In the genomic region with DNA sequence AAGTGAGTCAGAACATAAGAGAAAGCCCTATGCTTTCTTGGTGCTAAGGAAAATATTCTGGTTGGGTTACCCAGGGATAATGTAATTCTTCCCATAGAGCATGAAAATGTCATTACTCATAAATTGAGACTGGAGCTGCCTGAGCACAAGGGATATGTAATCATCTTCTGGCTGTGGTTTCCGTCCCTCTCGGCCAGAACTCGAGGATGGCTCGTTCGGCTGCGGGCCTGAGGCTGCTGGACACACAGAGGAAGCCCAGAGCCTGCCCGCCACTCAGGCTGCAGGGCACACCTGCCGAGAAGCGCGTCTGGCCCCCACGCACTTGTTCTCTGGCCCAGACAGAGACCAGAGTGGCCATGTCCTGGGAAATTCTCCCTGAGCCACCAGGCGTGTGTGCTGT, we compare ENCODE assay signal across 9 cellular contexts.
DNase-seq lines count a peak whose midpoint lies in the region; ATAC-seq, FAIRE-seq and TF ChIP-seq lines count a peak whose summit lies in the region.
"Had no signal": no experiment of that assay in that cellular context is flagged by ENCODE, and none has a peak within 500 bp of the region (broad histone marks: within the 10 kb centered on the region; RNA-seq: fewer than 3 reads in every experiment).

No MANE protein-coding gene starts in this region.

- H3K9ac ChIP-seq in kidney (ENCODE audit: low read length in 2 of 2) (peak overlapping the region in 1 of 2 donors; percentile 20), subcutaneous abdominal adipose tissue (ENCODE audit: low read length in 5 of 5) (peak overlapping the region; percentile 11 to 66 (median 54)), mesendoderm (ENCODE audit: low read length) (no peak overlapping the region)

- H3K18ac ChIP-seq in mesendoderm (ENCODE audit: low read length) = no peak overlapping the region

- H3K27me3 ChIP-seq in subcutaneous abdominal adipose tissue (ENCODE audit: control insufficient read depth in 5 of 5, insufficient read depth in 4 of 5, low read length in 5 of 5) (no peaks in the 10 kb centered on the region), mesendoderm (ENCODE audit: insufficient read depth, low read length, poor library complexity) (no peaks in the 10 kb centered on the region)
- H3K27me3 ChIP-seq in CD8-positive, alpha-beta T cell (ENCODE audit: insufficient read depth, low read length) = no peaks in the 10 kb centered on the region

- DNase-seq in HS-27A (ENCODE audit: low read depth) (peak; percentile 51), cardiac fibroblast (ENCODE audit: low read depth in 2 of 2) (peak; percentile 77 to 95), kidney (peak; percentile 81), NCI-H446 treated with DMSO at 0.1 percent for 48 hours (lab: John Stamatoyannopoulos, UW) (no peak), mesendoderm (no peak), HEK293T (ENCODE audit: extremely low spot score) (no peak)
- DNase-seq in CD8-positive, alpha-beta T cell = no peak
- DNase-seq: KG1 had no signal

- WGBS in mesendoderm (ENCODE audit: extremely low coverage, insufficient coverage, low lambda C conversion rate) = no CpG with 5 or more reads among the region's 12 CpGs

- H3K4me1 ChIP-seq in kidney (ENCODE audit: control insufficient read depth in 1 of 2, insufficient read depth in 1 of 2, low read depth in 1 of 2, low read length in 2 of 2) (peaks cover 31 to 36% of the 10 kb centered on the region in 2 donors), subcutaneous abdominal adipose tissue (ENCODE audit: control insufficient read depth in 5 of 5, insufficient read depth in 5 of 5, low read length in 5 of 5) (peaks cover 11 to 45% (median 42%) of the 10 kb centered on the region in 5 donors), mesendoderm (ENCODE audit: control insufficient read depth, low read depth, low read length) (peaks cover 2% of the 10 kb centered on the region)
- H3K4me1 ChIP-seq in CD8-positive, alpha-beta T cell (ENCODE audit: insufficient read depth, low read length) = no peaks in the 10 kb centered on the region

- ATAC-seq in CD8-positive, alpha-beta T cell = no peak

- POLR2A ChIA-PET in CD8-positive, alpha-beta T cell (lab: Charles Lee) = no interaction called here
- POLR2A ChIA-PET in HEK293T (lab: Yijun Ruan, JAX) = no interaction called here

- H3K4ac ChIP-seq in mesendoderm (ENCODE audit: low read depth, low read length) = no peak overlapping the region

- peak overlapping the region; percentile 10 to 78 for H3K27ac ChIP-seq in kidney (ENCODE audit: low read depth in 2 of 2, low read length in 2 of 2)
- H3K27ac ChIP-seq in subcutaneous abdominal adipose tissue (ENCODE audit: low read depth, low read length) = peak overlapping the region; percentile 96
- no peak overlapping the region for H3K27ac ChIP-seq in CD8-positive, alpha-beta T cell (ENCODE audit: low read depth, low read length)
- no peak overlapping the region for H3K27ac ChIP-seq in mesendoderm (ENCODE audit: low read depth, low read length)

- TF ChIP-seq CTCF in cardiac fibroblast (IDR thresholded peaks at IDR 0.05; ENCODE audit: low read depth, low read length) = no peak
- no peak for TF ChIP-seq CTCF in kidney (IDR thresholded peaks at IDR 0.05; ENCODE audit: borderline replicate concordance, extremely low read depth, insufficient read depth)
- TF ChIP-seq CTCF in CD8-positive, alpha-beta T cell (IDR thresholded peaks at IDR 0.05) = no peak

- H3K4me3 ChIP-seq in cardiac fibroblast (replicated peaks in 1 of 2; ENCODE audit: low read depth in 2 of 2, low read length in 2 of 2) (peak overlapping the region in 1 of 2 donors; percentile 28), kidney (ENCODE audit: low read length in 2 of 2) (no peak overlapping the region), subcutaneous abdominal adipose tissue (ENCODE audit: low read depth in 1 of 5, low read length in 5 of 5) (no peak overlapping the region), mesendoderm (ENCODE audit: low read length) (no peak overlapping the region)
- H3K4me3 ChIP-seq in CD8-positive, alpha-beta T cell (ENCODE audit: low read depth, low read length) = no peak overlapping the region

- no peak overlapping the region for H3K4me3 Mint-ChIP-seq in CD8-positive, alpha-beta T cell

- intact Hi-C loops in kidney (cut with DNase I) = no loop called here
- intact Hi-C loops in CD8-positive, alpha-beta T cell (cut with DNase I, micrococcal nuclease) = no loop called here

- FAIRE-seq in kidney (lab: Jason Lieb, UNC) = no peak

- H3K4me1 Mint-ChIP-seq in CD8-positive, alpha-beta T cell (ENCODE audit: low read depth) = no peaks in the 10 kb centered on the region

- no peak overlapping the region for H3K56ac ChIP-seq in mesendoderm (ENCODE audit: low read length)

- no peak overlapping the region for H2BK120ac ChIP-seq in mesendoderm (ENCODE audit: low read depth, low read length)

- no peaks in the 10 kb centered on the region for H3K36me3 ChIP-seq in kidney (ENCODE audit: control insufficient read depth in 1 of 2, insufficient read depth in 2 of 2, low read length in 2 of 2)
- no peaks in the 10 kb centered on the region for H3K36me3 ChIP-seq in subcutaneous abdominal adipose tissue (ENCODE audit: control insufficient read depth in 5 of 5, insufficient read depth in 5 of 5, low read length in 5 of 5)
- H3K36me3 ChIP-seq in CD8-positive, alpha-beta T cell (ENCODE audit: insufficient read depth, low read length) = no peaks in the 10 kb centered on the region
- no peaks in the 10 kb centered on the region for H3K36me3 ChIP-seq in mesendoderm (ENCODE audit: control insufficient read depth, insufficient read depth, low read length)

- no peaks in the 10 kb centered on the region for H3K79me2 ChIP-seq in mesendoderm (ENCODE audit: control insufficient read depth, insufficient read depth, low read length)

- H3K27me3 Mint-ChIP-seq in CD8-positive, alpha-beta T cell (ENCODE audit: low read depth) = peaks cover 8% of the 10 kb centered on the region

- H3K23ac ChIP-seq in mesendoderm (ENCODE audit: low read length) = no peak overlapping the region

- H4K8ac ChIP-seq in mesendoderm (ENCODE audit: low read depth, low read length) = no peak overlapping the region

- H2AK5ac ChIP-seq in mesendoderm (ENCODE audit: low read length) = no peak overlapping the region

- CTCF ChIA-PET in CD8-positive, alpha-beta T cell (lab: Charles Lee) = no interaction called here
- CTCF ChIA-PET in HEK293T (lab: Yijun Ruan, JAX) = no interaction called here

- no peak overlapping the region for H2BK5ac ChIP-seq in mesendoderm (ENCODE audit: low read length)

- H2BK15ac ChIP-seq in mesendoderm (replicated peaks; ENCODE audit: low read depth) = no peak overlapping the region

- H4K5ac ChIP-seq in mesendoderm (ENCODE audit: low read length) = no peak overlapping the region

- H3K36me3 Mint-ChIP-seq in CD8-positive, alpha-beta T cell = no peaks in the 10 kb centered on the region

- no peaks in the 10 kb centered on the region for H3K79me1 ChIP-seq in mesendoderm (ENCODE audit: low read length)

- no peak overlapping the region for H3K27ac Mint-ChIP-seq in CD8-positive, alpha-beta T cell

- H3K9me3 ChIP-seq in kidney (ENCODE audit: control insufficient read depth in 1 of 2, low read length in 2 of 2) = no peaks in the 10 kb centered on the region
- H3K9me3 ChIP-seq in subcutaneous abdominal adipose tissue (ENCODE audit: control insufficient read depth in 5 of 5, low read length in 5 of 5) = no peaks in the 10 kb centered on the region
- no peaks in the 10 kb centered on the region for H3K9me3 ChIP-seq in CD8-positive, alpha-beta T cell (ENCODE audit: low read length)

- no peaks in the 10 kb centered on the region for H3K9me3 Mint-ChIP-seq in CD8-positive, alpha-beta T cell

- no peak overlapping the region for H3K4me2 ChIP-seq in mesendoderm (ENCODE audit: low read length)

TF ChIP-seq in HEK293T, 16 proteins besides CTCF, POLR2A, EP300 and RAD21:
- TF ChIP-seq ZNF384 (IDR thresholded peaks at IDR 0.05) (no peak), FOXA1 (IDR thresholded peaks at IDR 0.05) (no peak), CTBP1 (IDR thresholded peaks at IDR 0.05; ENCODE audit: borderline replicate concordance) (no peak), L3MBTL2 (conservative IDR thresholded peaks at IDR 0.05) (no peak), ARNT (IDR thresholded peaks at IDR 0.05) (no peak), HDGF (IDR thresholded peaks at IDR 0.05; ENCODE audit: borderline replicate concordance) (no peak), BHLHE40 (IDR thresholded peaks at IDR 0.05; ENCODE audit: borderline replicate concordance) (no peak), SP1 (IDR thresholded peaks at IDR 0.05) (no peak), NFRKB (IDR thresholded peaks at IDR 0.05) (no peak), LEF1 (IDR thresholded peaks at IDR 0.05; ENCODE audit: borderline replicate concordance) (no peak), FOXM1 (IDR thresholded peaks at IDR 0.05; ENCODE audit: borderline replicate concordance) (no peak), TARDBP (IDR thresholded peaks at IDR 0.05) (no peak)
- TF ChIP-seq, protein P1, sequence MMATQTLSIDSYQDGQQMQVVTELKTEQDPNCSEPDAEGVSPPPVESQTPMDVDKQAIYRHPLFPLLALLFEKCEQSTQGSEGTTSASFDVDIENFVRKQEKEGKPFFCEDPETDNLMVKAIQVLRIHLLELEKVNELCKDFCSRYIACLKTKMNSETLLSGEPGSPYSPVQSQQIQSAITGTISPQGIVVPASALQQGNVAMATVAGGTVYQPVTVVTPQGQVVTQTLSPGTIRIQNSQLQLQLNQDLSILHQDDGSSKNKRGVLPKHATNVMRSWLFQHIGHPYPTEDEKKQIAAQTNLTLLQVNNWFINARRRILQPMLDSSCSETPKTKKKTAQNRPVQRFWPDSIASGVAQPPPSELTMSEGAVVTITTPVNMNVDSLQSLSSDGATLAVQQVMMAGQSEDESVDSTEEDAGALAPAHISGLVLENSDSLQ (IDR thresholded peaks at IDR 0.05) = no peak
TF ChIP-seq in HEK293T: peak in this region for 0.

Comparison
In these comparisons a context has a peak if more than half of its experiments do, and no peak if none do; other contexts are left out.
1. DNase-seq: peak in HS-27A (single experiment), cardiac fibroblast (2 of 2) and kidney (single experiment); none in CD8-positive, alpha-beta T cell (0 of 7), NCI-H446 treated with DMSO at 0.1 percent for 48 hours (single experiment), mesendoderm (single experiment) and HEK293T (single experiment).
2. H3K27ac ChIP-seq: peak in kidney (2 of 2) and subcutaneous abdominal adipose tissue (single experiment); none in CD8-positive, alpha-beta T cell (single experiment) and mesendoderm (single experiment).